ENCODE assay signal across 8 cellular contexts in the genomic region with DNA sequence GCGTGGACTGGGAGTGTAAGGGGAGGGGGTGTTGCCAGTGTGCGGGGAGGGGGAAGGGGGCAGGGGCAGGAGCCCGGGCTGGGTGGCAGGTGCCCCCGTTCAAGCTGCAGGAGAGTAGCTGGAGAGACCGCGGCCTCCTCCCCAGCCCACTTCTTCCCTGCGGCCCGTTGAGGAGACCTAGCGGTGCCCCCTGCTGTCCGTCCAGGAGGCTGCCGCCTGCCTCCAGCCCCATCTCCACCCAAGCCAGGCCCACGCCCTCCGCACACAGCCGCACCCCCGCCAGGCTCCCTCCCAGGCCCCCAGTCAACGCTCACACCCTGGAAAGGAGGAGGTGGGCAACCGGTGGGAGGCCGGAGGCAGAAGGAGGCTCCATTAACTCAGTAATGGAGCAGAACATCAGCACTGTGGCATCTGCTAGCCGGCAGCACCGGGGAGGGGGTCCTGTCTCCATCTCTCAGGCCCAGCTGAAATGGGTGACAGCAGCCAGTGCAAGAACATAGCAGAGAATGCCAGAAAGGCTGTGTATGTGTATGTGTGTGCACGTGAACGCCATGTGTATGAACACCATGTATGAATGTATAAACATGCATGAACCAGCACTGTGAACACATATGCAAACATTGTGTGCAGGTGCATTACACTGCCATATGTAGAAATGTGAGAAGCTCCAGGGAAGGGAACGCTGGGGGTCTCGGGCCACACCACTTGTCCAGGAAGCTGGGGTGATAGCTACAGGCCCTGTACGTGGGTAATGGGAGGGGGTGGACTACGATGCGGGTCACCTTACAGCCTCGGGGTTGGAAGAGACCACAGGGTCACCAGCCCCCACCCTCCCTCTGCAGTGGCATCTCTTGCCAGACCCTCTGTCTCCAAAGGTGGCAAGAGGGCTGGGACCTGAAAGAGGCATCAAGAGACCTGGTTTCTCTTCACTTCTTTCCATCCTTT.
A peak's percentile ranks its signal among the peaks of the same experiment; 100 is the strongest.
DNase-seq lines count a peak whose midpoint lies in the region; ATAC-seq, FAIRE-seq and TF ChIP-seq lines count a peak whose summit lies in the region.

No MANE protein-coding gene starts in this region.

- peaks cover 46% of the 10 kb centered on the region for H3K27me3 Mint-ChIP-seq in astrocyte (ENCODE audit: low read depth, unreplicated experiment)

- H3K9me3 ChIP-seq in astrocyte (ENCODE audit: insufficient read depth, low read depth, low read length): no peaks in the 10 kb centered on the region

- peak; percentile 24 for TF ChIP-seq CTCF in astrocyte (IDR thresholded peaks at IDR 0.05; ENCODE audit: insufficient read depth, low read depth, low read length)

- no peak overlapping the region for H3K4me2 ChIP-seq in astrocyte (ENCODE audit: low read length)

- peaks cover 11% of the 10 kb centered on the region for H3K4me1 ChIP-seq in astrocyte (ENCODE audit: insufficient read depth, low read length)

- no peak overlapping the region for H3K4me3 Mint-ChIP-seq in astrocyte (ENCODE audit: unreplicated experiment)

- H3K27ac Mint-ChIP-seq in astrocyte (ENCODE audit: unreplicated experiment): no peak overlapping the region

- H3K36me3 Mint-ChIP-seq in astrocyte (ENCODE audit: low read depth, unreplicated experiment): no peaks in the 10 kb centered on the region

- no peak overlapping the region for H3K9ac ChIP-seq in astrocyte (ENCODE audit: low read length)

- H3K4me1 Mint-ChIP-seq in astrocyte (ENCODE audit: low read depth, unreplicated experiment): peaks cover 11% of the 10 kb centered on the region

- ATAC-seq in GM18907 (IDR thresholded peaks at IDR 0.05; ENCODE audit: unreplicated experiment): peak; percentile 55
- ATAC-seq in HG02884 (IDR thresholded peaks at IDR 0.05; ENCODE audit: unreplicated experiment): no peak

- DNase-seq in AG20443 (ENCODE audit: low spot score): peak; percentile 90
- peak; percentile 61 for DNase-seq in LoVo (ENCODE audit: low spot score)
- DNase-seq in T-helper 1 cell: peak in 4 of 5 donors; percentile 38 to 64 (median 42)
- DNase-seq in astrocyte (ENCODE audit: low read depth): peak; percentile 26
- DNase-seq in hepatic stellate cell (ENCODE audit: low spot score): peak; percentile 87
- peak; percentile 25 to 57 (median 32) for DNase-seq in stimulated activated CD4-positive, alpha-beta T cell treated with anti-CD3 and anti-CD28 coated beads, Interleukin-12 subunit alpha, Interleukin-12 subunit beta, amount 100 ng/mL, for 48 hours (ENCODE audit: low read depth in 2 of 3, low spot score in 1 of 3)

- no peaks in the 10 kb centered on the region for H3K79me2 ChIP-seq in astrocyte (ENCODE audit: insufficient read depth, low read length)

- FAIRE-seq in astrocyte (lab: Jason Lieb, UNC): no peak

- H3K9me3 Mint-ChIP-seq in astrocyte (ENCODE audit: unreplicated experiment): no peaks in the 10 kb centered on the region

- no peak overlapping the region for H3K27ac ChIP-seq in astrocyte (ENCODE audit: low read depth, low read length)

- H3K4me3 ChIP-seq in astrocyte (ENCODE audit: insufficient read depth, low read depth, low read length): no peak overlapping the region

- no peaks in the 10 kb centered on the region for H3K36me3 ChIP-seq in astrocyte (ENCODE audit: insufficient read depth, low read length)

- no peaks in the 10 kb centered on the region for H4K20me1 ChIP-seq in astrocyte (ENCODE audit: insufficient read depth, low read length)

- peaks cover 13% of the 10 kb centered on the region for H3K27me3 ChIP-seq in astrocyte (ENCODE audit: insufficient read depth, low read length)

- H2AFZ ChIP-seq in astrocyte (ENCODE audit: low read depth, low read length): no peak overlapping the region

Comparison
In these comparisons a context has a peak if more than half of its experiments do, and no peak if none do; other contexts are left out.
1. DNase-seq: peak in every context shown above with its lines; median percentile 90 in AG20443; 87 in hepatic stellate cell; 61 in LoVo; 42 in T-helper 1 cell; 32 in stimulated activated CD4-positive, alpha-beta T cell treated with anti-CD3 and anti-CD28 coated beads, Interleukin-12 subunit alpha, Interleukin-12 subunit beta, amount 100 ng/mL, for 48 hours; 26 in astrocyte.